8 cellular contexts compared by ENCODE assay signal in genomic region chr10:73529089-73529832, GRCh38. TPM values are rescaled to one million over a fixed set of nuclear protein-coding genes. Genes with fewer than 3 reads are reported as not detected.
DNase-seq lines count a peak whose midpoint lies in the region; ATAC-seq and TF ChIP-seq lines count a peak whose summit lies in the region.

No MANE protein-coding gene starts in this region.

- WGBS in transverse colon (ENCODE audit: low coverage in 1 of 2), 2 donors: 97 to 100% methylated on average over 1 to 5 of the region's 5 CpGs

- H3K27me3 ChIP-seq in Peyer's patch (no peaks in the 10 kb centered on the region), neural progenitor cell (no peaks in the 10 kb centered on the region), transverse colon (no peaks in the 10 kb centered on the region)

- ATAC-seq in HG03520 (IDR thresholded peaks at IDR 0.05; ENCODE audit: unreplicated experiment): no peak

- intact Hi-C loops in transverse colon (cut with DNase I; ENCODE audit: low total_unique reads): no loop called here

- H3K36me3 ChIP-seq in Peyer's patch: peaks cover 0 to 50% (median 0%) of the 10 kb centered on the region in 3 donors
- no peaks in the 10 kb centered on the region for H3K36me3 ChIP-seq in neural progenitor cell
- peaks cover 0 to 31% (median 14%) of the 10 kb centered on the region in 4 donors for H3K36me3 ChIP-seq in transverse colon

- H3K27ac ChIP-seq in Peyer's patch: no peak overlapping the region
- H3K27ac ChIP-seq in neural progenitor cell: no peak overlapping the region
- H3K27ac ChIP-seq in transverse colon: peak overlapping the region in 2 of 4 donors; percentile 38 to 40

- no peak overlapping the region for H3K4me3 ChIP-seq in Peyer's patch
- no peak overlapping the region for H3K4me3 ChIP-seq in fibroblast of pulmonary artery (replicated peaks; ENCODE audit: low read depth, low read length)
- H3K4me3 ChIP-seq in neural progenitor cell: no peak overlapping the region
- no peak overlapping the region for H3K4me3 ChIP-seq in transverse colon

- peaks cover 16% of the 10 kb centered on the region for H3F3A ChIP-seq in neural progenitor cell (ENCODE audit: low read depth)

- no peak overlapping the region for H3K27ac Mint-ChIP-seq in neural progenitor cell

- DNase-seq in GM10266 (ENCODE audit: extremely low spot score) (peak; percentile 74), LHCN-M2 (ENCODE audit: low read depth) (peak; percentile 73), Peyer's patch (peak; percentile 35 to 68 (median 56)), activated T-helper 1 cell treated with Interleukin-2 at 50 U/mL for 16 hours (ENCODE audit: low read depth) (peak; percentile 1), fibroblast of pulmonary artery (ENCODE audit: low read depth) (peak; percentile 85), neural progenitor cell (ENCODE audit: low spot score) (peak; percentile 93), transverse colon (peak; percentile 46)

- H3K9me3 Mint-ChIP-seq in neural progenitor cell: no peaks in the 10 kb centered on the region

- H3K4me2 ChIP-seq in neural progenitor cell: peak overlapping the region; percentile 3

- H3K9me3 ChIP-seq in Peyer's patch (no peaks in the 10 kb centered on the region), neural progenitor cell (ENCODE audit: low read depth) (no peaks in the 10 kb centered on the region), transverse colon (no peaks in the 10 kb centered on the region)

- H3K4me3 Mint-ChIP-seq in neural progenitor cell: no peak overlapping the region

- H2AFZ ChIP-seq in neural progenitor cell (replicated peaks): no peak overlapping the region

- no peak overlapping the region for H3K9ac ChIP-seq in neural progenitor cell

- peaks cover 2% of the 10 kb centered on the region for H3K27me3 Mint-ChIP-seq in neural progenitor cell (ENCODE audit: insufficient read depth, low read depth)

- no peak for TF ChIP-seq POLR2A in Peyer's patch (IDR thresholded peaks at IDR 0.05)
- no peak for TF ChIP-seq POLR2A in transverse colon (IDR thresholded peaks at IDR 0.05)

- H3K79me2 ChIP-seq in neural progenitor cell (ENCODE audit: low read depth): no peaks in the 10 kb centered on the region

- TF ChIP-seq EP300 in transverse colon (IDR thresholded peaks at IDR 0.05; ENCODE audit: low read depth): no peak

- peak; percentile 74 for TF ChIP-seq CTCF in GM10266 (IDR thresholded peaks at IDR 0.05; ENCODE audit: control insufficient read depth, insufficient read depth, low read depth, missing control alignments)
- TF ChIP-seq CTCF in Peyer's patch (IDR thresholded peaks at IDR 0.05): peak; percentile 50 to 97 (median 90)
- TF ChIP-seq CTCF in fibroblast of pulmonary artery (IDR thresholded peaks at IDR 0.05; ENCODE audit: low read length, missing control alignments): peak; percentile 82
- TF ChIP-seq CTCF in neural progenitor cell (IDR thresholded peaks at IDR 0.05): peak; percentile 94
- peak; percentile 80 to 89 (median 86) for TF ChIP-seq CTCF in transverse colon (IDR thresholded peaks at IDR 0.05)

- H3K4me1 Mint-ChIP-seq in neural progenitor cell: no peaks in the 10 kb centered on the region

- H3K4me1 ChIP-seq in Peyer's patch (no peaks in the 10 kb centered on the region), neural progenitor cell (peaks cover 9% of the 10 kb centered on the region), transverse colon (peaks cover 0 to 25% (median 6%) of the 10 kb centered on the region in 4 donors)

- no peaks in the 10 kb centered on the region for H4K20me1 ChIP-seq in neural progenitor cell (ENCODE audit: low read depth)

- H3K36me3 Mint-ChIP-seq in neural progenitor cell: peaks cover 7% of the 10 kb centered on the region

- in situ Hi-C loops in transverse colon (cut with MboI; ENCODE audit: low pct_ligation_motif_present in 1 of 4, low pct_unique_long_range_greater_than_20kb in 1 of 4, low sequenced_read_pairs in 3 of 4): loop anchor here in 1 of 4 donors (5.0 kb wide), 1 partner anchor 113 kb away; the partner anchor contains the start of gene MYOZ1

RNA-seq across cellular contexts. Expression of gene PPP3CB, which starts 33.4 kb away (rescaled TPM):
- total RNA-seq in LHCN-M2 (2014; rRNA removed) (23.3 and 35.7 TPM in 2 replicates), Peyer's patch (10 to 100 TPM; 28.2 to 42.0 (median 32.4) TPM), neural progenitor cell (ENCODE audit: low replicate concordance) (31.7 and 47.0 TPM in 2 replicates), transverse colon (10 to 100 TPM; 20.5 to 54.5 (median 35.9) TPM)
- 36.5 TPM for polyA plus RNA-seq in LHCN-M2 (2012)

Comparison
In these comparisons a context has a peak if more than half of its experiments do, and no peak if none do; other contexts are left out.
1. DNase-seq: peak in every context shown above with its lines; median percentile 93 in neural progenitor cell; 85 in fibroblast of pulmonary artery; 74 in GM10266; 73 in LHCN-M2; 56 in Peyer's patch; 46 in transverse colon; 1 in activated T-helper 1 cell treated with Interleukin-2 at 50 U/mL for 16 hours.